In genomic region chr19:41233748-41234240, GRCh38 we compare ENCODE assay signal across 20 cellular contexts. TPM values are rescaled to one million over a fixed set of nuclear protein-coding genes. Genes with fewer than 3 reads are reported as not detected.
DNase-seq lines count a peak whose midpoint lies in the region; TF ChIP-seq lines count a peak whose summit lies in the region.
"Had no signal": no experiment of that assay in that cellular context is flagged by ENCODE, and none has a peak within 500 bp of the region (broad histone marks: within the 10 kb centered on the region; RNA-seq: fewer than 3 reads in every experiment).

No MANE protein-coding gene starts in this region.

- H2BK12ac ChIP-seq in trophoblast cell (ENCODE audit: low read length): no peak overlapping the region

- no peak overlapping the region for H2AFZ ChIP-seq in trophoblast cell (ENCODE audit: insufficient read depth, low read length, poor library complexity)

- CTCF ChIA-PET in HEK293 (lab: Yijun Ruan, JAX): interaction anchor here (0.6 to 2.6 kb wide), 4 partner anchors 25 to 561 kb away, joined by 3 to 16 read pairs (median 3); no protein-coding TSS in a partner anchor
- CTCF ChIA-PET in CD4-positive, alpha-beta memory T cell (lab: Charles Lee; ENCODE audit: partially characterized antibody): interaction anchor here (0.8 kb wide), 1 partner anchor 9 kb away, joined by 3 read pairs; no protein-coding TSS in a partner anchor

- no peak overlapping the region for H3K4me2 ChIP-seq in trophoblast cell (ENCODE audit: low read length)

- H3K23ac ChIP-seq in trophoblast cell (ENCODE audit: low read length): no peak overlapping the region

- no peak for TF ChIP-seq CTCF in HEK293 (tag by site-specific recombination; IDR thresholded peaks at IDR 0.05)

- H3K4me3 Mint-ChIP-seq in CD4-positive, alpha-beta memory T cell: no peak overlapping the region
- no peak overlapping the region for H3K4me3 Mint-ChIP-seq in activated T-helper 1 cell treated with anti-CD3 and anti-CD28 coated beads, Interleukin-12 subunit alpha, Interleukin-12 subunit beta, Interleukin-2, Interleukin-4 antibody, amounts not matched to agents 30 ng/mL and 10 ng/mL and 1 ng/mL, durations not matched to agents 14 hours and 24 hours and 36 hours
- H3K4me3 Mint-ChIP-seq: activated T-cell treated with anti-CD3 and anti-CD28 coated beads, Interleukin-2, amount 50 U/mL, for 72 hours; endodermal cell had no signal

- H3K36me3 ChIP-seq in HEK293 (ENCODE audit: control insufficient read depth in 2 of 2, insufficient read depth in 1 of 2, low read length in 2 of 2) (no peaks in the 10 kb centered on the region), trophoblast cell (ENCODE audit: control insufficient read depth in 1 of 2, insufficient read depth in 2 of 2, low read length in 2 of 2) (peaks cover 43 to 53% of the 10 kb centered on the region in 2 experiments)
- H3K36me3 ChIP-seq in CD4-positive, alpha-beta memory T cell (ENCODE audit: insufficient read depth, low read length): no peaks in the 10 kb centered on the region
- H3K36me3 ChIP-seq: neutrophil, uterus had no signal

- no peak overlapping the region for H3K4me3 ChIP-seq in HEK293 (ENCODE audit: low read depth, low read length)
- no peak overlapping the region for H3K4me3 ChIP-seq in trophoblast cell (ENCODE audit: low read depth, low read length)
- no peak overlapping the region for H3K4me3 ChIP-seq in CD4-positive, alpha-beta memory T cell (ENCODE audit: low read length in 2 of 2)
- H3K4me3 ChIP-seq: skin epidermis, uterus had no signal

- no peak overlapping the region for H2BK5ac ChIP-seq in trophoblast cell (ENCODE audit: low read depth, low read length, poor library complexity)

- H3K4ac ChIP-seq in trophoblast cell (ENCODE audit: low read depth, low read length): no peak overlapping the region

- POLR2A ChIA-PET in HEK293 (lab: Yijun Ruan, JAX): interaction anchor here (1.7 kb wide), 1 partner anchor 7 kb away, joined by 5 read pairs; no protein-coding TSS in a partner anchor
- POLR2A ChIA-PET in CD4-positive, alpha-beta memory T cell (lab: Charles Lee; ENCODE audit: partially characterized antibody): no interaction called here

- H3K27me3 Mint-ChIP-seq in CD4-positive, alpha-beta memory T cell: peaks cover 0 to 3% of the 10 kb centered on the region in 2 donors
- H3K27me3 Mint-ChIP-seq in activated T-helper 1 cell treated with anti-CD3 and anti-CD28 coated beads, Interleukin-12 subunit alpha, Interleukin-12 subunit beta, Interleukin-2, Interleukin-4 antibody, amounts not matched to agents 30 ng/mL and 10 ng/mL and 1 ng/mL, durations not matched to agents 14 hours and 24 hours and 36 hours (ENCODE audit: insufficient read depth): no peaks in the 10 kb centered on the region

- no peaks in the 10 kb centered on the region for H3K27me3 ChIP-seq in trophoblast cell (ENCODE audit: insufficient read depth, low read length)
- H3K27me3 ChIP-seq in CD4-positive, alpha-beta memory T cell (ENCODE audit: insufficient read depth, low read length): no peaks in the 10 kb centered on the region
- H3K27me3 ChIP-seq: uterus had no signal

- H4K91ac ChIP-seq in trophoblast cell (ENCODE audit: low read depth, low read length): no peak overlapping the region

- H3K14ac ChIP-seq in trophoblast cell (ENCODE audit: low read length): no peak overlapping the region

- H3K36me3 Mint-ChIP-seq in CD4-positive, alpha-beta memory T cell: no peaks in the 10 kb centered on the region
- no peaks in the 10 kb centered on the region for H3K36me3 Mint-ChIP-seq in activated T-helper 1 cell treated with anti-CD3 and anti-CD28 coated beads, Interleukin-12 subunit alpha, Interleukin-12 subunit beta, Interleukin-2, Interleukin-4 antibody, amounts not matched to agents 30 ng/mL and 10 ng/mL and 1 ng/mL, durations not matched to agents 14 hours and 24 hours and 36 hours (ENCODE audit: low read depth)

- no peaks in the 10 kb centered on the region for H3K79me1 ChIP-seq in trophoblast cell (ENCODE audit: low read length)

- H2BK120ac ChIP-seq in trophoblast cell (ENCODE audit: insufficient read depth, low read length, poor library complexity): no peak overlapping the region

- no peaks in the 10 kb centered on the region for H3K4me1 Mint-ChIP-seq in CD4-positive, alpha-beta memory T cell
- H3K4me1 Mint-ChIP-seq in activated T-helper 1 cell treated with anti-CD3 and anti-CD28 coated beads, Interleukin-12 subunit alpha, Interleukin-12 subunit beta, Interleukin-2, Interleukin-4 antibody, amounts not matched to agents 30 ng/mL and 10 ng/mL and 1 ng/mL, durations not matched to agents 14 hours and 24 hours and 36 hours (ENCODE audit: low read depth): no peaks in the 10 kb centered on the region
- H3K4me1 Mint-ChIP-seq: endodermal cell had no signal

- peak overlapping the region in 2 of 7 donors; percentile 12 to 74 for H3K27ac Mint-ChIP-seq in CD4-positive, alpha-beta memory T cell
- H3K27ac Mint-ChIP-seq in activated T-helper 1 cell treated with anti-CD3 and anti-CD28 coated beads, Interleukin-12 subunit alpha, Interleukin-12 subunit beta, Interleukin-2, Interleukin-4 antibody, amounts not matched to agents 30 ng/mL and 10 ng/mL and 1 ng/mL, durations not matched to agents 14 hours and 24 hours and 36 hours: no peak overlapping the region
- H3K27ac Mint-ChIP-seq: activated T-cell treated with anti-CD3 and anti-CD28 coated beads, Interleukin-2, amount 50 U/mL, for 72 hours; endodermal cell had no signal

- H3K27ac ChIP-seq in HEK293 (ENCODE audit: extremely low read depth, low read depth, low read length) (no peak overlapping the region), trophoblast cell (ENCODE audit: low read depth, low read length) (no peak overlapping the region)
- H3K27ac ChIP-seq in CD4-positive, alpha-beta memory T cell (ENCODE audit: low read depth, low read length): no peak overlapping the region
- H3K27ac ChIP-seq: neutrophil, uterus had no signal

- H3K4me1 ChIP-seq in HEK293 (ENCODE audit: control insufficient read depth, insufficient read depth, low read length): no peaks in the 10 kb centered on the region
- H3K4me1 ChIP-seq in trophoblast cell (ENCODE audit: control insufficient read depth in 1 of 2, insufficient read depth in 2 of 2, low read length in 2 of 2): no peaks in the 10 kb centered on the region
- no peaks in the 10 kb centered on the region for H3K4me1 ChIP-seq in CD4-positive, alpha-beta memory T cell (ENCODE audit: insufficient read depth, low read length)
- H3K4me1 ChIP-seq: uterus had no signal

- no peak overlapping the region for H2AK5ac ChIP-seq in trophoblast cell (ENCODE audit: low read length)

- intact Hi-C loops in CD4-positive, alpha-beta memory T cell (cut with micrococcal nuclease): no loop called here
- intact Hi-C loops in activated T-helper 1 cell treated with anti-CD3 and anti-CD28 coated beads, Interleukin-12 subunit alpha, Interleukin-12 subunit beta, Interleukin-2, Interleukin-4 antibody, amounts not matched to agents 30 ng/mL and 10 ng/mL and 1 ng/mL, durations not matched to agents 14 hours and 24 hours and 36 hours (cut with micrococcal nuclease): no loop called here

- no peak overlapping the region for H4K12ac ChIP-seq in trophoblast cell (ENCODE audit: low read depth, low read length)

- H3K79me2 ChIP-seq in trophoblast cell (ENCODE audit: control insufficient read depth, insufficient read depth, low read length, poor library complexity): no peaks in the 10 kb centered on the region

- H3K9me3 ChIP-seq in HEK293 (ENCODE audit: control insufficient read depth, insufficient read depth, low read depth, low read length) (no peaks in the 10 kb centered on the region), trophoblast cell (ENCODE audit: insufficient read depth, low read depth, low read length) (peaks cover 6% of the 10 kb centered on the region)
- H3K9me3 ChIP-seq in CD4-positive, alpha-beta memory T cell (ENCODE audit: control insufficient read depth in 1 of 2, low read length in 2 of 2): no peaks in the 10 kb centered on the region
- H3K9me3 ChIP-seq: neutrophil, uterus had no signal

- H4K8ac ChIP-seq in trophoblast cell (ENCODE audit: low read depth, low read length): no peak overlapping the region

- H3K18ac ChIP-seq in trophoblast cell (ENCODE audit: low read length): no peak overlapping the region

- no CpG with 5 or more reads among the region's 4 CpGs for WGBS in trophoblast cell (ENCODE audit: extremely low coverage, insufficient coverage, insufficient read length)

- DNase-seq in SKM-1 treated with dmso at 0.1 percent for 144 hours (lab: John Stamatoyannopoulos, UW; ENCODE audit: unreplicated experiment): peak; percentile 60
- peak; percentile 17 to 21 for DNase-seq in hippocampal formation (lab: John Stamatoyannopoulos, UW)
- peak in 1 of 2 donors; percentile 7 for DNase-seq in trophoblast cell
- DNase-seq in NCI-H1694 (lab: John Stamatoyannopoulos, UW): no peak
- no peak for DNase-seq in CD4-positive, alpha-beta memory T cell
- no peak for DNase-seq in NCI-H1092 treated with DMSO at 0.1 percent for 48 hours (lab: John Stamatoyannopoulos, UW)
- no peak for DNase-seq in activated T-helper 1 cell treated with anti-CD3 and anti-CD28 coated beads, Interleukin-12 subunit alpha, Interleukin-12 subunit beta, Interleukin-2, Interleukin-4 antibody, amounts not matched to agents 30 ng/mL and 10 ng/mL and 1 ng/mL, durations not matched to agents 14 hours and 24 hours and 36 hours (ENCODE audit: low spot score)
- DNase-seq: activated CD4-positive, alpha-beta T cell treated with anti-CD3 and anti-CD28 coated beads, Interleukin-2, amount 50 U/mL, for 48 hours; activated T-cell treated with anti-CD3 and anti-CD28 coated beads, Interleukin-2, amount 50 U/mL, for 72 hours; central memory CD4-positive, alpha-beta T cell; endodermal cell; mammary epithelial cell; NCI-H146; NCI-H446; stimulated activated naive CD4-positive, alpha-beta T cell; uterus had no signal

- H3K9ac ChIP-seq in trophoblast cell (ENCODE audit: low read length): peak overlapping the region; percentile 12

- no peaks in the 10 kb centered on the region for H3K9me3 Mint-ChIP-seq in CD4-positive, alpha-beta memory T cell
- H3K9me3 Mint-ChIP-seq in activated T-helper 1 cell treated with anti-CD3 and anti-CD28 coated beads, Interleukin-12 subunit alpha, Interleukin-12 subunit beta, Interleukin-2, Interleukin-4 antibody, amounts not matched to agents 30 ng/mL and 10 ng/mL and 1 ng/mL, durations not matched to agents 14 hours and 24 hours and 36 hours: no peaks in the 10 kb centered on the region
- H3K9me3 Mint-ChIP-seq: activated T-cell treated with anti-CD3 and anti-CD28 coated beads, Interleukin-2, amount 50 U/mL, for 72 hours; endodermal cell had no signal

RNA-seq across cellular contexts. Expression of gene AXL, which starts 14.8 kb away (rescaled TPM):
- 76.6 and 78.9 TPM in 2 replicates for polyA plus RNA-seq in trophoblast cell (2013)
- under 1 TPM in 1 of 2 experiments, not detected in 1; 0.32 TPM for total RNA-seq in CD4-positive, alpha-beta memory T cell
- polyA plus RNA-seq in CD4-positive, alpha-beta memory T cell: under 1 TPM; 0.10 to 0.29 TPM
- 0.17 and 0.18 TPM in 2 replicates for total RNA-seq in activated T-helper 1 cell treated with anti-CD3 and anti-CD28 coated beads, Interleukin-12 subunit alpha, Interleukin-12 subunit beta, Interleukin-2, Interleukin-4 antibody, amounts not matched to agents 30 ng/mL and 10 ng/mL and 1 ng/mL, durations not matched to agents 14 hours and 24 hours and 36 hours
- total RNA-seq: OCI-LY7 had no signal

RNA-seq across cellular contexts. Expression of gene HNRNPUL1, which starts 30.4 kb away (rescaled TPM):
- polyA plus RNA-seq in trophoblast cell (2013): 233 and 238 TPM in 2 replicates
- total RNA-seq in CD4-positive, alpha-beta memory T cell: 100 to 1,000 TPM; 300 TPM
- 100 to 1,000 TPM in 1 of 2 donors, 10 to 100 TPM in 1; 37.8 to 110 TPM for polyA plus RNA-seq in CD4-positive, alpha-beta memory T cell
- total RNA-seq in activated T-helper 1 cell treated with anti-CD3 and anti-CD28 coated beads, Interleukin-12 subunit alpha, Interleukin-12 subunit beta, Interleukin-2, Interleukin-4 antibody, amounts not matched to agents 30 ng/mL and 10 ng/mL and 1 ng/mL, durations not matched to agents 14 hours and 24 hours and 36 hours: 254 and 264 TPM in 2 replicates

RNA-seq across cellular contexts. Expression of gene CYP2S1, which starts 40.8 kb away (rescaled TPM):
- 10.3 and 11.2 TPM in 2 replicates for polyA plus RNA-seq in trophoblast cell (2013)
- total RNA-seq in CD4-positive, alpha-beta memory T cell: under 1 TPM; 0.15 to 0.28 TPM
- not detected for polyA plus RNA-seq in CD4-positive, alpha-beta memory T cell
- 0.60 and 0.73 TPM in 2 replicates for total RNA-seq in activated T-helper 1 cell treated with anti-CD3 and anti-CD28 coated beads, Interleukin-12 subunit alpha, Interleukin-12 subunit beta, Interleukin-2, Interleukin-4 antibody, amounts not matched to agents 30 ng/mL and 10 ng/mL and 1 ng/mL, durations not matched to agents 14 hours and 24 hours and 36 hours
- total RNA-seq: OCI-LY7 had no signal

Comparison
In these comparisons a context has a peak if more than half of its experiments do, and no peak if none do; other contexts are left out.
1. DNase-seq: peak in SKM-1 treated with dmso at 0.1 percent for 144 hours (single experiment) and hippocampal formation (2 of 2); none in NCI-H1694 (single experiment), CD4-positive, alpha-beta memory T cell (0 of 5), NCI-H1092 treated with DMSO at 0.1 percent for 48 hours (single experiment) and activated T-helper 1 cell treated with anti-CD3 and anti-CD28 coated beads, Interleukin-12 subunit alpha, Interleukin-12 subunit beta, Interleukin-2, Interleukin-4 antibody, amounts not matched to agents 30 ng/mL and 10 ng/mL and 1 ng/mL, durations not matched to agents 14 hours and 24 hours and 36 hours (single experiment).